9 cellular contexts compared by ENCODE assay signal in the genomic region with DNA sequence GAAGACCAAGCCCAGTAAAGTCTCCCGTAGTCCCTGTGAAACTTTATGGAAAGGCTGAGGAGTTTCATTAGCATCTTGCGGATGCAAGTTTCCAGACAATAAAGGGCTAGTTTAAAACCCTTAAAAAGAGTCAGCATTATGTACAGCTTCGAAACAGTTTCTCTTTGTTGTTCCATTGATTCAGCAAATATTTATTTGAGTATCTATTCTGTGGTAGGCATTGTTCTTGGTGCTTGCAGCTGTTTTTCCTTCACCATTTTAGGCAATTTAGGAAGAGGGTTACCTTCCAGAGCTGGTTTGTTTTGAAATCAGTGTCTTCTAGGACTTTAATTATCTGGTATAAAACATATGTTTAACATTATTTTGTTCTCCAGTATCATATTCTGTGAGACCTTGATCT. TPM values are rescaled to one million over a fixed set of nuclear protein-coding genes. Genes with fewer than 3 reads are reported as not detected.
DNase-seq lines count a peak whose midpoint lies in the region; ATAC-seq, FAIRE-seq and TF ChIP-seq lines count a peak whose summit lies in the region.
"Had no signal": no experiment of that assay in that cellular context is flagged by ENCODE, and none has a peak within 500 bp of the region (broad histone marks: within the 10 kb centered on the region; RNA-seq: fewer than 3 reads in every experiment).

No MANE protein-coding gene starts in this region.

- DNase-seq in HepG2 (ENCODE audit: low spot score) = peak; percentile 13
- no peak for DNase-seq in right lobe of liver
- DNase-seq in GM13977 (ENCODE audit: low spot score) = no peak
- DNase-seq in NCI-H1417 (lab: John Stamatoyannopoulos, UW) = no peak
- DNase-seq in stimulated activated CD4-positive, alpha-beta T cell treated with anti-CD3 and anti-CD28 coated beads, Interleukin-12 subunit alpha, Interleukin-12 subunit beta, amount 100 ng/mL, for 4 hours = no peak
- DNase-seq: NCI-H446 treated with DMSO at 0.1 percent for 48 hours had no signal

- FAIRE-seq in HepG2 (lab: Jason Lieb, UNC) = no peak

- H3K9ac ChIP-seq in HepG2 (ENCODE audit: insufficient read depth, low read depth, low read length) = peak overlapping the region; percentile 87
- no peak overlapping the region for H3K9ac ChIP-seq in liver (ENCODE audit: low read depth in 1 of 2, low read length in 2 of 2)

- WGBS in HepG2 (ENCODE audit: low lambda C conversion rate) = 8% methylated on average over 3 of the region's 3 CpGs
- 51% methylated on average over 3 of the region's 3 CpGs for WGBS in right lobe of liver (ENCODE audit: insufficient coverage, low coverage, low lambda C conversion rate, missing lambda C conversion rate)
- 67% methylated on average over 3 of the region's 3 CpGs for WGBS in liver

- in situ Hi-C loops in HepG2 (cut with HindIII; ENCODE audit: extremely low pct_ligation_motif_present, low pct_unique_long_range_greater_than_20kb) = loop anchor here (5.0 kb wide), 1 partner anchor 52 kb away; no protein-coding TSS in a partner anchor
- in situ Hi-C loops in GM13977 (cut with MboI; ENCODE audit: low pct_unique_long_range_greater_than_20kb, low sequenced_read_pairs, unreplicated experiment) = no loop called here

- peak overlapping the region; percentile 92 to 97 (median 92); a peak in 5 of 6 replicates for H3K4me3 ChIP-seq in HepG2 (replicated peaks in 1 of 3; ENCODE audit: insufficient read depth in 1 of 3, low read depth in 2 of 3, low read length in 3 of 3)
- no peak overlapping the region for H3K4me3 ChIP-seq in right lobe of liver
- peak overlapping the region in 2 of 3 donors; percentile 91 to 92 for H3K4me3 ChIP-seq in liver (ENCODE audit: low read depth in 1 of 3, low read length in 3 of 3)

- no peaks in the 10 kb centered on the region; a peak in 1 of 5 replicates for H3K27me3 ChIP-seq in HepG2 (ENCODE audit: control insufficient read depth in 1 of 2, insufficient read depth in 2 of 2, low read length in 2 of 2)
- no peaks in the 10 kb centered on the region for H3K27me3 ChIP-seq in right lobe of liver
- no peaks in the 10 kb centered on the region for H3K27me3 ChIP-seq in liver (ENCODE audit: control insufficient read depth in 4 of 4, insufficient read depth in 4 of 4, low read length in 3 of 4)

- H3K27ac ChIP-seq in HepG2 (ENCODE audit: extremely low read length, insufficient read depth, low read length) (peak overlapping the region; percentile 69), right lobe of liver (no peak overlapping the region), liver (ENCODE audit: low read depth in 1 of 2, low read length in 2 of 2) (no peak overlapping the region)

- H3K4me1 Mint-ChIP-seq in activated naive CD8-positive, alpha-beta T cell (ENCODE audit: low read depth) = peaks cover 45% of the 10 kb centered on the region

- no TSS peak for BruUV-seq in HepG2 (replicated peaks; lab: Mats Ljungman, UMichigan)

- intact Hi-C loops in HepG2 (cut with micrococcal nuclease; ENCODE audit: unreplicated experiment) (loop anchor here (2.0 kb wide), 2 partner anchors 51 to 107 kb away; partner anchors contain the start of gene SNW1), right lobe of liver (cut with DNase I) (no loop called here)

- TF ChIP-seq CTCF in HepG2 (CRISPR knock-in tag; IDR thresholded peaks at IDR 0.05) = no peak
- no peak for TF ChIP-seq CTCF in right lobe of liver (IDR thresholded peaks at IDR 0.05)
- no peak for TF ChIP-seq CTCF in liver (IDR thresholded peaks at IDR 0.05; ENCODE audit: low read depth, low read length, missing input control)
- no peak for TF ChIP-seq CTCF in GM13977 (IDR thresholded peaks at IDR 0.05; ENCODE audit: extremely low read depth, insufficient read depth, missing control alignments)

- H3K9me3 Mint-ChIP-seq in activated naive CD8-positive, alpha-beta T cell (ENCODE audit: low read depth) = no peaks in the 10 kb centered on the region

- peak overlapping the region; percentile 100 for H3K4me3 Mint-ChIP-seq in activated naive CD8-positive, alpha-beta T cell

- POLR2A ChIA-PET in HepG2 (lab: Yijun Ruan, JAX) = interaction anchor here (0.7 to 1.3 kb wide), 3 partner anchors 27 to 91 kb away, joined by 3 to 7 read pairs (median 3); partner anchors contain the start of genes ADCK1 and SNW1

- H3K27ac Mint-ChIP-seq in activated naive CD8-positive, alpha-beta T cell = peak overlapping the region; percentile 99

- peaks cover 12% of the 10 kb centered on the region for H3K36me3 Mint-ChIP-seq in activated naive CD8-positive, alpha-beta T cell

- peak overlapping the region; percentile 79 for H3K4me2 ChIP-seq in HepG2 (ENCODE audit: low read depth, low read length)

- TF ChIP-seq RAD21 in HepG2 (CRISPR knock-in tag; IDR thresholded peaks at IDR 0.05) = no peak
- no peak for TF ChIP-seq RAD21 in liver (IDR thresholded peaks at IDR 0.05)

- H3K36me3 ChIP-seq in HepG2 (replicated peaks in 1 of 2; ENCODE audit: control insufficient read depth in 1 of 2, insufficient read depth in 2 of 2, low read length in 2 of 2) (peaks cover 10 to 26% of the 10 kb centered on the region in 2 experiments; a peak in 4 of 5 replicates), right lobe of liver (peaks cover 2 to 40% (median 13%) of the 10 kb centered on the region in 4 donors), liver (ENCODE audit: control insufficient read depth in 4 of 4, insufficient read depth in 3 of 4, low read depth in 1 of 4, low read length in 3 of 4) (peaks cover 4 to 27% (median 16%) of the 10 kb centered on the region in 4 donors)

- H3K27me3 Mint-ChIP-seq in activated naive CD8-positive, alpha-beta T cell = no peaks in the 10 kb centered on the region

- peaks cover 18% of the 10 kb centered on the region; the same call in 1 of the 2 replicates for H4K20me1 ChIP-seq in HepG2 (ENCODE audit: insufficient read depth, low read length)

- TF ChIP-seq POLR2A in HepG2 (IDR thresholded peaks at IDR 0.05; ENCODE audit: insufficient read depth in 1 of 2, low read depth in 2 of 2, low read length in 2 of 2) (no peak), right lobe of liver (IDR thresholded peaks at IDR 0.05) (no peak)

- no peaks in the 10 kb centered on the region for H3K9me3 ChIP-seq in HepG2 (ENCODE audit: low read length)
- H3K9me3 ChIP-seq in right lobe of liver = no peaks in the 10 kb centered on the region
- no peaks in the 10 kb centered on the region for H3K9me3 ChIP-seq in liver (ENCODE audit: control insufficient read depth in 4 of 4, low read length in 3 of 4)

- CTCF ChIA-PET in HepG2 (lab: Yijun Ruan, JAX; ENCODE audit: low intra/inter-chr PET ratio, low total read pairs) = no interaction called here

- ATAC-seq in HepG2 (no peak), right lobe of liver (no peak), GM19395 (IDR thresholded peaks at IDR 0.05; ENCODE audit: unreplicated experiment) (no peak)

- H3K79me2 ChIP-seq in HepG2 (ENCODE audit: insufficient read depth, low read length) = peaks cover 79% of the 10 kb centered on the region

- H3K4me1 ChIP-seq in HepG2 (ENCODE audit: insufficient read depth, low read length) = peaks cover 28% of the 10 kb centered on the region
- H3K4me1 ChIP-seq in right lobe of liver = peaks cover 0 to 29% (median 13%) of the 10 kb centered on the region in 4 donors
- H3K4me1 ChIP-seq in liver (ENCODE audit: control insufficient read depth in 4 of 4, insufficient read depth in 4 of 4, low read length in 3 of 4) = peaks cover 6 to 38% (median 33%) of the 10 kb centered on the region in 4 donors

- no peak overlapping the region for H2AFZ ChIP-seq in HepG2 (ENCODE audit: low read length)

- TF ChIP-seq EP300 in HepG2 (IDR thresholded peaks at IDR 0.05; ENCODE audit: low read depth in 2 of 2, low read length in 2 of 2) (no peak), HepG2 (CRISPR knock-in tag; IDR thresholded peaks at IDR 0.05; ENCODE audit: borderline replicate concordance) (no peak)

RNA-seq across cellular contexts. Expression of gene SLIRP, which starts 1.5 kb away (rescaled TPM):
- total RNA-seq in HepG2 (2016; rRNA removed; fragmentation: Illumina TruSeq; extraction: Trizol) (548 and 656 TPM in 2 replicates), right lobe of liver (100 to 1,000 TPM in 2 of 6 experiments, 10 to 100 TPM in 4; 51.3 to 214 (median 60.6) TPM), liver (10 to 100 TPM; 91.1 to 97.3 TPM)
- total RNA-seq in HepG2 (2016; cell fraction: cytosol; rRNA removed; fragmentation: Illumina TruSeq; extraction: Trizol; ENCODE audit: low read depth) = 191 and 199 TPM in 2 replicates
- 524 and 730 TPM in 2 replicates for total RNA-seq in HepG2 (2016; cell fraction: insoluble cytoplasmic fraction; rRNA removed; fragmentation: Illumina TruSeq; extraction: Trizol)
- total RNA-seq in HepG2 (2016; cell fraction: membrane; rRNA removed; fragmentation: Illumina TruSeq; extraction: Trizol) = 218 and 228 TPM in 2 replicates
- 193 and 196 TPM in 2 replicates for total RNA-seq in HepG2 (2016; cell fraction: nucleus; rRNA removed; fragmentation: Illumina TruSeq; extraction: Trizol)
- polyA plus RNA-seq in HepG2 (2011; rRNA removed) (210 and 281 TPM in 2 replicates), liver (100 to 1,000 TPM; 145 to 294 TPM)
- polyA plus RNA-seq in HepG2 (2011; cell fraction: cytosol; rRNA removed) = 140 and 189 TPM in 2 replicates
- polyA plus RNA-seq in HepG2 (2011; cell fraction: nucleus; rRNA removed) = 37.4 and 61.1 TPM in 2 replicates
- polyA plus RNA-seq in HepG2 (2012) = 209 and 256 TPM in 2 replicates
- polyA plus RNA-seq in HepG2 (2016; cell fraction: cytosol; fragmentation: Illumina TruSeq; extraction: Trizol; ENCODE audit: low read depth) = 146 and 163 TPM in 2 replicates
- polyA plus RNA-seq in HepG2 (2016; cell fraction: insoluble cytoplasmic fraction; fragmentation: Illumina TruSeq; extraction: Trizol; ENCODE audit: low read depth) = 446 and 490 TPM in 2 replicates
- 133 and 135 TPM in 2 replicates for polyA plus RNA-seq in HepG2 (2016; cell fraction: membrane; fragmentation: Illumina TruSeq; extraction: Trizol; ENCODE audit: low read depth)
- polyA plus RNA-seq in HepG2 (2016; cell fraction: nucleus; fragmentation: Illumina TruSeq; extraction: Trizol; ENCODE audit: insufficient read depth, low read depth) = 217 TPM in 2 replicates
- 34.7 and 77.7 TPM in 2 replicates for polyA minus RNA-seq in HepG2 (2011; rRNA and poly(A)+ RNA removed; ENCODE audit: low replicate concordance)
- 17.7 and 26.8 TPM in 2 replicates for polyA minus RNA-seq in HepG2 (2011; cell fraction: cytosol; rRNA and poly(A)+ RNA removed)
- polyA minus RNA-seq in HepG2 (2011; cell fraction: nucleus; rRNA and poly(A)+ RNA removed) = 27.0 and 27.2 TPM in 2 replicates

RNA-seq across cellular contexts. Expression of gene ALKBH1, which starts 1.6 kb away (rescaled TPM):
- total RNA-seq in HepG2 (2016; rRNA removed; fragmentation: Illumina TruSeq; extraction: Trizol) (14.3 and 14.5 TPM in 2 replicates), right lobe of liver (1 to 10 TPM; 4.9 to 7.1 (median 5.5) TPM), liver (1 to 10 TPM; 5.1 to 6.1 TPM)
- 3.9 and 4.2 TPM in 2 replicates for total RNA-seq in HepG2 (2016; cell fraction: cytosol; rRNA removed; fragmentation: Illumina TruSeq; extraction: Trizol; ENCODE audit: low read depth)
- total RNA-seq in HepG2 (2016; cell fraction: insoluble cytoplasmic fraction; rRNA removed; fragmentation: Illumina TruSeq; extraction: Trizol) = 12.6 and 16.1 TPM in 2 replicates
- 6.2 and 7.1 TPM in 2 replicates for total RNA-seq in HepG2 (2016; cell fraction: membrane; rRNA removed; fragmentation: Illumina TruSeq; extraction: Trizol)
- 6.4 and 6.5 TPM in 2 replicates for total RNA-seq in HepG2 (2016; cell fraction: nucleus; rRNA removed; fragmentation: Illumina TruSeq; extraction: Trizol)
- polyA plus RNA-seq in HepG2 (2011; rRNA removed) (11.1 and 12.5 TPM in 2 replicates), liver (1 to 10 TPM; 4.2 to 4.9 TPM)
- 8.6 and 10.6 TPM in 2 replicates for polyA plus RNA-seq in HepG2 (2011; cell fraction: cytosol; rRNA removed)
- 6.2 and 6.7 TPM in 2 replicates for polyA plus RNA-seq in HepG2 (2011; cell fraction: nucleus; rRNA removed)
- polyA plus RNA-seq in HepG2 (2012) = 6.9 and 7.3 TPM in 2 replicates
- 1.6 and 2.1 TPM in 2 replicates for polyA plus RNA-seq in HepG2 (2016; cell fraction: cytosol; fragmentation: Illumina TruSeq; extraction: Trizol; ENCODE audit: low read depth)
- 17.8 and 17.9 TPM in 2 replicates for polyA plus RNA-seq in HepG2 (2016; cell fraction: insoluble cytoplasmic fraction; fragmentation: Illumina TruSeq; extraction: Trizol; ENCODE audit: low read depth)
- 2.7 and 3.2 TPM in 2 replicates for polyA plus RNA-seq in HepG2 (2016; cell fraction: membrane; fragmentation: Illumina TruSeq; extraction: Trizol; ENCODE audit: low read depth)
- 11.7 and 12.0 TPM in 2 replicates for polyA plus RNA-seq in HepG2 (2016; cell fraction: nucleus; fragmentation: Illumina TruSeq; extraction: Trizol; ENCODE audit: insufficient read depth, low read depth)
- polyA minus RNA-seq in HepG2 (2011; rRNA and poly(A)+ RNA removed; ENCODE audit: low replicate concordance) = 12.8 and 19.7 TPM in 2 replicates
- polyA minus RNA-seq in HepG2 (2011; cell fraction: cytosol; rRNA and poly(A)+ RNA removed) = 7.4 and 7.7 TPM in 2 replicates
- 7.6 and 11.6 TPM in 2 replicates for polyA minus RNA-seq in HepG2 (2011; cell fraction: nucleus; rRNA and poly(A)+ RNA removed)

RNA-seq across cellular contexts. Expression of gene SNW1, which starts 51.5 kb away (rescaled TPM):
- total RNA-seq in HepG2 (2016; rRNA removed; fragmentation: Illumina TruSeq; extraction: Trizol) = 65.8 and 103 TPM in 2 replicates
- total RNA-seq in HepG2 (2016; cell fraction: cytosol; rRNA removed; fragmentation: Illumina TruSeq; extraction: Trizol; ENCODE audit: low read depth) = 8.7 and 10.7 TPM in 2 replicates
- 69.8 and 98.6 TPM in 2 replicates for total RNA-seq in HepG2 (2016; cell fraction: insoluble cytoplasmic fraction; rRNA removed; fragmentation: Illumina TruSeq; extraction: Trizol)
- 20.1 and 24.8 TPM in 2 replicates for total RNA-seq in HepG2 (2016; cell fraction: membrane; rRNA removed; fragmentation: Illumina TruSeq; extraction: Trizol)
- total RNA-seq in HepG2 (2016; cell fraction: nucleus; rRNA removed; fragmentation: Illumina TruSeq; extraction: Trizol) = 49.6 and 52.1 TPM in 2 replicates
- 19.8 and 23.2 TPM in 2 replicates for polyA plus RNA-seq in HepG2 (2011; rRNA removed)
- polyA plus RNA-seq in HepG2 (2011; cell fraction: cytosol; rRNA removed) = 11.7 and 16.1 TPM in 2 replicates
- polyA plus RNA-seq in HepG2 (2011; cell fraction: nucleus; rRNA removed) = 15.7 and 16.5 TPM in 2 replicates
- 44.9 and 47.3 TPM in 2 replicates for polyA plus RNA-seq in HepG2 (2012)
- polyA plus RNA-seq in HepG2 (2016; cell fraction: cytosol; fragmentation: Illumina TruSeq; extraction: Trizol; ENCODE audit: low read depth) = 7.0 and 8.4 TPM in 2 replicates
- 113 and 115 TPM in 2 replicates for polyA plus RNA-seq in HepG2 (2016; cell fraction: insoluble cytoplasmic fraction; fragmentation: Illumina TruSeq; extraction: Trizol; ENCODE audit: low read depth)
- 16.1 and 16.3 TPM in 2 replicates for polyA plus RNA-seq in HepG2 (2016; cell fraction: membrane; fragmentation: Illumina TruSeq; extraction: Trizol; ENCODE audit: low read depth)
- 64.6 and 65.0 TPM in 2 replicates for polyA plus RNA-seq in HepG2 (2016; cell fraction: nucleus; fragmentation: Illumina TruSeq; extraction: Trizol; ENCODE audit: insufficient read depth, low read depth)
- 8.0 and 14.1 TPM in 2 replicates for polyA minus RNA-seq in HepG2 (2011; rRNA and poly(A)+ RNA removed; ENCODE audit: low replicate concordance)
- 19.6 and 26.3 TPM in 2 replicates for polyA minus RNA-seq in HepG2 (2011; cell fraction: cytosol; rRNA and poly(A)+ RNA removed)
- 26.9 and 29.6 TPM in 2 replicates for polyA minus RNA-seq in HepG2 (2011; cell fraction: nucleus; rRNA and poly(A)+ RNA removed)
- 10 to 100 TPM; 16.2 to 27.9 (median 22.1) TPM for total RNA-seq in right lobe of liver
- 10 to 100 TPM; 18.4 to 33.8 TPM for total RNA-seq in liver
- 10 to 100 TPM; 17.3 to 18.4 TPM for polyA plus RNA-seq in liver

Comparison
In these comparisons a context has a peak if more than half of its experiments do, and no peak if none do; other contexts are left out.
1. H3K4me3 ChIP-seq: peak in HepG2 (3 of 3) and liver (2 of 3); none in right lobe of liver (0 of 3).